8 cellular contexts compared by ENCODE assay signal in the genomic region with DNA sequence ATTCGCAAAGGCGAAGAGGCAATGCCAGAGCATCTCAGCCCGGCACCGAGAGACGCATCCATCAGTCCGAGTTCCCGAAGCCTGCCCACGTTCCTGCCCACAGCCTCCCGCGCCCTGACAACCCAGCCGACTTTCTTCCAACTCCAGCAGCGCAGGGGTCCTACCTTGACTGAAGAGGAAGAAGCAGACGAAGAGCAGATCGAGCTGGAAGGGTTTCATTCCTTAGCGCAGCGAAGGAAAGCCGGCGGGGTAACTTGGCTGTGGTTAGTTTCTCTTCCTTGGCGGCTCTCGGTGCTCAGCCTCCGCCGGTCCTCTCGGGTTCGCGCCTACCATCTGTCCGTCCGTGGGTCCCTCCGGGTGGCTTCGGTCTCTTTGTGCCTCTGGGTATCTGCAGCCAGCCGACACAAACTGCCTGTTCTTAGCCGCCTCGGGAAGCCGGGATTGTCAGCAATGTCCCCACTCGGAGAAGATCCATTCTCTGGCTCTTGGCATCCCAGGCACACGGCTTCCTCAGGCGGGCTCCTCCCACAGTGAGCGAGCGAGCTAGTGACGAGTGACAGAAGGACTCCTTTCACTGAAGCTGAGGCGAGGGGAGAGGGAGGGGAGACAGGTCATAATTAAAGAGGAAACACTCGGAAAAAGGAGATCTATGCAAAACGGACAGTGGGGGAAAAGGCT. TPM values are rescaled to one million over a fixed set of nuclear protein-coding genes. Genes with fewer than 3 reads are reported as not detected.
DNase-seq lines count a peak whose midpoint lies in the region; ATAC-seq and TF ChIP-seq lines count a peak whose summit lies in the region.
"Had no signal": no experiment of that assay in that cellular context is flagged by ENCODE, and none has a peak within 500 bp of the region (broad histone marks: within the 10 kb centered on the region; RNA-seq: fewer than 3 reads in every experiment).

Gene KIRREL3 (minus strand): TSS at position 480 of the 678 bp plus-strand sequence.

- peak within 1 kb of the TSS; percentile 63 for H2AFZ ChIP-seq in MM.1S (ENCODE audit: low read length)

- H3K27me3 ChIP-seq in MM.1S (replicated peaks; ENCODE audit: insufficient read depth, low read length) (peaks cover 31% of the 10 kb centered on the region), thoracic aorta (replicated peaks; ENCODE audit: insufficient read depth) (no peaks in the 10 kb centered on the region)

- H3K36me3 Mint-ChIP-seq in brain, result no peaks in the 10 kb centered on the region
- H3K36me3 Mint-ChIP-seq in activated CD4-positive, alpha-beta T cell treated with anti-CD3 and anti-CD28 coated beads, Interleukin-2, amount 10 ng/mL, durations not matched to agents 7 days and 5 days (ENCODE audit: low read depth), result no peaks in the 10 kb centered on the region

- no peaks in the 10 kb centered on the region; the same call in 1 of the 2 replicates for H3K4me1 ChIP-seq in MM.1S (ENCODE audit: low read length)
- H3K4me1 ChIP-seq in thoracic aorta (ENCODE audit: control insufficient read depth in 1 of 2, low read depth in 2 of 2), result peaks cover 0 to 16% of the 10 kb centered on the region in 2 donors

- ATAC-seq in thoracic aorta (ENCODE audit: insufficient number of reproducible peaks, low FRiP score, low read depth), result no peak
- no peak for ATAC-seq in HG02588 (IDR thresholded peaks at IDR 0.05; ENCODE audit: unreplicated experiment)

- no peaks in the 10 kb centered on the region for H3K9me2 ChIP-seq in MM.1S (replicated peaks; ENCODE audit: insufficient read depth, low read length)

- H3K27ac Mint-ChIP-seq in brain, result peak within 1 kb of the TSS in 3 of 5 experiments; percentile 28 to 80 (median 33)
- no peak within 1 kb of the TSS for H3K27ac Mint-ChIP-seq in activated CD4-positive, alpha-beta T cell treated with anti-CD3 and anti-CD28 coated beads, Interleukin-2, amount 10 ng/mL, durations not matched to agents 7 days and 5 days

- H3K36me3 ChIP-seq in MM.1S (replicated peaks; ENCODE audit: insufficient read depth, low read length) (no peaks in the 10 kb centered on the region), thoracic aorta (no peaks in the 10 kb centered on the region)
- H3K36me3 ChIP-seq: neutrophil had no signal

- CTCF ChIA-PET in activated CD4-positive, alpha-beta T cell treated with anti-CD3 and anti-CD28 coated beads, Interleukin-2, amount 10 ng/mL, durations not matched to agents 7 days and 5 days (lab: Charles Lee), result no interaction called here

- TF ChIP-seq CTCF in MM.1S (IDR thresholded peaks at IDR 0.05; ENCODE audit: low read length) (no peak), brain (conservative IDR thresholded peaks at IDR 0.05) (no peak), thoracic aorta (IDR thresholded peaks at IDR 0.05) (no peak)

- H3K27me3 Mint-ChIP-seq in brain, result peaks cover 11% of the 10 kb centered on the region
- H3K27me3 Mint-ChIP-seq in activated CD4-positive, alpha-beta T cell treated with anti-CD3 and anti-CD28 coated beads, Interleukin-2, amount 10 ng/mL, durations not matched to agents 7 days and 5 days, result peaks cover 25% of the 10 kb centered on the region

- no peak for DNase-seq in MM.1S
- DNase-seq in islet precursor cell, result peak; percentile 72
- DNase-seq in thoracic aorta (ENCODE audit: low spot score), result no peak
- no peak for DNase-seq in HK-2 (ENCODE audit: unreplicated experiment)
- no peak for DNase-seq in activated CD4-positive, alpha-beta T cell treated with anti-CD3 and anti-CD28 coated beads, Interleukin-2, amount 10 ng/mL, durations not matched to agents 7 days and 5 days

- no peak within 1 kb of the TSS for H3K27ac ChIP-seq in MM.1S (ENCODE audit: low read length)
- H3K27ac ChIP-seq in thoracic aorta, result no peak within 1 kb of the TSS
- H3K27ac ChIP-seq: neutrophil had no signal

- POLR2A ChIA-PET in activated CD4-positive, alpha-beta T cell treated with anti-CD3 and anti-CD28 coated beads, Interleukin-2, amount 10 ng/mL, durations not matched to agents 7 days and 5 days (lab: Charles Lee), result interaction anchor here (0.6 kb wide), 1 partner anchor 759 kb away, joined by 8 read pairs; no protein-coding TSS in a partner anchor

- no peaks in the 10 kb centered on the region for H3F3A ChIP-seq in MM.1S (ENCODE audit: insufficient read depth, low read length)

- peaks cover 0 to 6% (median 0%) of the 10 kb centered on the region in 5 experiments for H3K9me3 Mint-ChIP-seq in brain
- H3K9me3 Mint-ChIP-seq in activated CD4-positive, alpha-beta T cell treated with anti-CD3 and anti-CD28 coated beads, Interleukin-2, amount 10 ng/mL, durations not matched to agents 7 days and 5 days, result no peaks in the 10 kb centered on the region

- H3K4me1 Mint-ChIP-seq in brain, result peaks cover 33% of the 10 kb centered on the region
- no peaks in the 10 kb centered on the region for H3K4me1 Mint-ChIP-seq in activated CD4-positive, alpha-beta T cell treated with anti-CD3 and anti-CD28 coated beads, Interleukin-2, amount 10 ng/mL, durations not matched to agents 7 days and 5 days

- H3K9ac ChIP-seq in MM.1S (ENCODE audit: low read length), result no peak within 1 kb of the TSS; the same call in 1 of the 2 replicates

- H3K9me3 ChIP-seq in MM.1S (replicated peaks; ENCODE audit: insufficient read depth, low read length) (no peaks in the 10 kb centered on the region), thoracic aorta (no peaks in the 10 kb centered on the region)
- H3K9me3 ChIP-seq: neutrophil had no signal

- H4K20me1 ChIP-seq in MM.1S (ENCODE audit: insufficient read depth, low read length), result no peaks in the 10 kb centered on the region

- no peak within 1 kb of the TSS for H3K4me3 Mint-ChIP-seq in brain
- H3K4me3 Mint-ChIP-seq in activated CD4-positive, alpha-beta T cell treated with anti-CD3 and anti-CD28 coated beads, Interleukin-2, amount 10 ng/mL, durations not matched to agents 7 days and 5 days, result no peak within 1 kb of the TSS

- H3K79me2 ChIP-seq in MM.1S (ENCODE audit: low read length), result no peaks in the 10 kb centered on the region

- peak within 1 kb of the TSS; percentile 71 for H3K4me2 ChIP-seq in MM.1S (ENCODE audit: low read depth, low read length)

- peak within 1 kb of the TSS; percentile 52 for H3K4me3 ChIP-seq in MM.1S (ENCODE audit: low read length)
- peak within 1 kb of the TSS; percentile 54 for H3K4me3 ChIP-seq in thoracic aorta

RNA-seq across cellular contexts. Expression of gene KIRREL3, which starts in this region (rescaled TPM):
- 52.5 TPM for polyA plus RNA-seq in brain (ENCODE audit: insufficient read depth, low read depth, low replicate concordance)
- not detected for total RNA-seq in thoracic aorta
- total RNA-seq in activated CD4-positive, alpha-beta T cell treated with anti-CD3 and anti-CD28 coated beads, Interleukin-2, amount 10 ng/mL, durations not matched to agents 7 days and 5 days, result not detected
